In genomic region chr20:63863798-63864544, GRCh38 we compare ENCODE assay signal across 8 cellular contexts. TPM values are rescaled to one million over a fixed set of nuclear protein-coding genes. Genes with fewer than 3 reads are reported as not detected.
DNase-seq lines count a peak whose midpoint lies in the region; ATAC-seq and TF ChIP-seq lines count a peak whose summit lies in the region.

No MANE protein-coding gene starts in this region.

- H3K27me3 ChIP-seq in ascending aorta = no peaks in the 10 kb centered on the region

- H3K4me1 ChIP-seq in ascending aorta = peaks cover 0 to 23% of the 10 kb centered on the region in 2 donors

- DNase-seq in NCI-H1417 (lab: John Stamatoyannopoulos, UW) = peak; percentile 85 to 90 (median 87)
- DNase-seq in T-helper 2 cell = peak; percentile 44 to 92 (median 67)
- peak; percentile 74 to 92 for DNase-seq in ascending aorta (ENCODE audit: low spot score in 2 of 2)
- DNase-seq in hippocampal formation (lab: John Stamatoyannopoulos, UW) = peak; percentile 43 to 58
- no peak for DNase-seq in retinal pigment epithelial cell (ENCODE audit: low read depth)
- DNase-seq in T1000 (lab: John Stamatoyannopoulos, UW) = no peak

- H3K4me3 ChIP-seq in ascending aorta (peak overlapping the region; percentile 77 to 92), retinal pigment epithelial cell (ENCODE audit: low read length) (peak overlapping the region; percentile 89)

- H3K9me3 ChIP-seq in ascending aorta = no peaks in the 10 kb centered on the region

- H3K27ac ChIP-seq in ascending aorta = peak overlapping the region; percentile 77 to 98

- intact Hi-C loops in ascending aorta (cut with DNase I) = loop anchor here (1.0 to 10.0 kb wide), 5 partner anchors 29 to 1069 kb away; partner anchors contain the start of gene MRGBP

- TF ChIP-seq CTCF in GM12874 (IDR thresholded peaks at IDR 0.05; ENCODE audit: insufficient read depth, low read depth, low read length) (peak; percentile 88), ascending aorta (IDR thresholded peaks at IDR 0.05) (peak; percentile 74 to 83 (median 79)), retinal pigment epithelial cell (conservative IDR thresholded peaks at IDR 0.05; ENCODE audit: low read depth, low read length) (peak; percentile 65)

- peaks cover 9 to 17% of the 10 kb centered on the region in 2 donors for H3K36me3 ChIP-seq in ascending aorta

- peak; percentile 54 for ATAC-seq in HG02623 (IDR thresholded peaks at IDR 0.05; ENCODE audit: unreplicated experiment)

RNA-seq across cellular contexts. Expression of gene TPD52L2, which starts 1.1 kb away (rescaled TPM):
- total RNA-seq in ascending aorta = 161 TPM

RNA-seq across cellular contexts. Expression of gene ABHD16B, which starts 2.7 kb away (rescaled TPM):
- total RNA-seq in ascending aorta = not detected

RNA-seq across cellular contexts. Expression of gene DNAJC5, which starts 31.0 kb away (rescaled TPM):
- total RNA-seq in ascending aorta = 42.9 TPM

RNA-seq across cellular contexts. Expression of gene ZBTB46, which starts 32.9 kb away (rescaled TPM):
- 39.5 TPM for total RNA-seq in ascending aorta

Comparison
In these comparisons a context has a peak if more than half of its experiments do, and no peak if none do; other contexts are left out.
1. DNase-seq: peak in NCI-H1417 (3 of 3), T-helper 2 cell (5 of 5), ascending aorta (2 of 2) and hippocampal formation (2 of 2); none in retinal pigment epithelial cell (single experiment) and T1000 (single experiment).
2. Peak in every context shown above with its lines, with median percentiles within 50 percentile points of each other: CTCF ChIP-seq.